ENCODE assay signal across 17 cellular contexts in genomic region chr14:100691395-100692025, GRCh38. TPM values are rescaled to one million over a fixed set of nuclear protein-coding genes. Genes with fewer than 3 reads are reported as not detected.
DNase-seq lines count a peak whose midpoint lies in the region; ATAC-seq and TF ChIP-seq lines count a peak whose summit lies in the region.
"Had no signal": no experiment of that assay in that cellular context is flagged by ENCODE, and none has a peak within 500 bp of the region (broad histone marks: within the 10 kb centered on the region; RNA-seq: fewer than 3 reads in every experiment).

No MANE protein-coding gene starts in this region.

- TF ChIP-seq CTCF in esophagus muscularis mucosa (IDR thresholded peaks at IDR 0.05) (no peak), psoas muscle (IDR thresholded peaks at IDR 0.05) (no peak)

- DNase-seq in DMS153 (lab: John Stamatoyannopoulos, UW) (peak; percentile 56), DMS153 treated with DMSO at 0.1 percent for 48 hours (lab: John Stamatoyannopoulos, UW; ENCODE audit: unreplicated experiment) (no peak), NCI-H2171 (lab: John Stamatoyannopoulos, UW) (peak; percentile 87), cerebellum (ENCODE audit: low spot score) (peak; percentile 34), trophoblast cell (no peak), hepatic stellate cell (ENCODE audit: low spot score) (no peak), esophagus muscularis mucosa (ENCODE audit: extremely low spot score) (no peak), psoas muscle (no peak)
- DNase-seq: activated T-cell treated with anti-CD3 and anti-CD28 coated beads, Interleukin-2, amount 50 U/mL, for 4 hours; amniotic stem cell; foreskin melanocyte; islet precursor cell; NCI-H526 treated with DMSO at 0.1 percent for 48 hours; small intestine had no signal

- H4K91ac ChIP-seq in trophoblast cell (ENCODE audit: low read depth, low read length), result peak overlapping the region; percentile 28

- peaks cover 16% of the 10 kb centered on the region for H3K79me1 ChIP-seq in trophoblast cell (ENCODE audit: low read length)

- H3K18ac ChIP-seq in trophoblast cell (ENCODE audit: low read length), result no peak overlapping the region

- H3K27me3 ChIP-seq in trophoblast cell (ENCODE audit: insufficient read depth, low read length) (no peaks in the 10 kb centered on the region), esophagus muscularis mucosa (peaks cover 0 to 57% (median 0%) of the 10 kb centered on the region in 4 donors), psoas muscle (ENCODE audit: insufficient read depth in 3 of 3, low read length in 2 of 3) (peaks cover 0 to 38% (median 5%) of the 10 kb centered on the region in 3 donors)

- H2BK120ac ChIP-seq in trophoblast cell (ENCODE audit: insufficient read depth, low read length, poor library complexity), result no peak overlapping the region

- no peak for TF ChIP-seq POLR2A in esophagus muscularis mucosa (IDR thresholded peaks at IDR 0.05; ENCODE audit: low read depth)

- H3K4ac ChIP-seq in trophoblast cell (ENCODE audit: low read depth, low read length), result no peak overlapping the region

- H3K36me3 ChIP-seq in trophoblast cell (ENCODE audit: control insufficient read depth in 1 of 2, insufficient read depth in 2 of 2, low read length in 2 of 2) (no peaks in the 10 kb centered on the region), esophagus muscularis mucosa (no peaks in the 10 kb centered on the region), psoas muscle (ENCODE audit: insufficient read depth in 1 of 2, low read depth in 1 of 2) (no peaks in the 10 kb centered on the region)
- H3K36me3 ChIP-seq: HAP-1 had no signal

- peaks cover 3% of the 10 kb centered on the region for H3K79me2 ChIP-seq in trophoblast cell (ENCODE audit: control insufficient read depth, insufficient read depth, low read length, poor library complexity)

- no peak overlapping the region for H2BK12ac ChIP-seq in trophoblast cell (ENCODE audit: low read length)

- H3K4me3 ChIP-seq in trophoblast cell (ENCODE audit: low read depth, low read length), result no peak overlapping the region
- H3K4me3 ChIP-seq in esophagus muscularis mucosa, result no peak overlapping the region
- no peak overlapping the region for H3K4me3 ChIP-seq in psoas muscle
- H3K4me3 ChIP-seq: dorsolateral prefrontal cortex, HAP-1 had no signal

- no peak overlapping the region for H2BK5ac ChIP-seq in trophoblast cell (ENCODE audit: low read depth, low read length, poor library complexity)

- H3K4me1 ChIP-seq in trophoblast cell (ENCODE audit: control insufficient read depth in 1 of 2, insufficient read depth in 2 of 2, low read length in 2 of 2), result peaks cover 37 to 50% of the 10 kb centered on the region in 2 experiments
- H3K4me1 ChIP-seq in esophagus muscularis mucosa, result no peaks in the 10 kb centered on the region
- H3K4me1 ChIP-seq in psoas muscle, result no peaks in the 10 kb centered on the region
- H3K4me1 ChIP-seq: HAP-1 had no signal

- no peak overlapping the region for H3K27ac ChIP-seq in trophoblast cell (ENCODE audit: low read depth, low read length)
- no peak overlapping the region for H3K27ac ChIP-seq in esophagus muscularis mucosa (replicated peaks in 1 of 4)
- no peak overlapping the region for H3K27ac ChIP-seq in psoas muscle
- H3K27ac ChIP-seq: dorsolateral prefrontal cortex had no signal

- no peak overlapping the region for H4K8ac ChIP-seq in trophoblast cell (ENCODE audit: low read depth, low read length)

- no peak overlapping the region for H2AFZ ChIP-seq in trophoblast cell (ENCODE audit: insufficient read depth, low read length, poor library complexity)

- H3K23ac ChIP-seq in trophoblast cell (ENCODE audit: low read length), result no peak overlapping the region

- H3K9me3 ChIP-seq in trophoblast cell (ENCODE audit: insufficient read depth, low read depth, low read length), result peaks cover 6% of the 10 kb centered on the region
- no peaks in the 10 kb centered on the region for H3K9me3 ChIP-seq in esophagus muscularis mucosa
- H3K9me3 ChIP-seq in psoas muscle, result no peaks in the 10 kb centered on the region
- H3K9me3 ChIP-seq: HAP-1 had no signal

- H3K4me2 ChIP-seq in trophoblast cell (ENCODE audit: low read length), result no peak overlapping the region

- no CpG with 5 or more reads among the region's 29 CpGs for WGBS in trophoblast cell (ENCODE audit: extremely low coverage, insufficient coverage, insufficient read length)
- WGBS in esophagus muscularis mucosa, result 82% methylated on average over 29 of the region's 29 CpGs
- 41 to 56% (median 53%) methylated on average over 29 of the region's 29 CpGs for WGBS in psoas muscle, 3 donors

- ATAC-seq in psoas muscle, result no peak
- ATAC-seq: activated CD4-positive, CD25-positive, alpha-beta regulatory T cell treated with anti-CD3 and anti-CD28 coated beads, Interleukin-2, amount 50 U/mL, for 24 hours; activated T-cell treated with anti-CD3 and anti-CD28 coated beads, Interleukin-2, amount 50 U/mL, for 4 hours had no signal

- no peak overlapping the region for H3K9ac ChIP-seq in trophoblast cell (ENCODE audit: low read length)

- TF ChIP-seq EP300 in esophagus muscularis mucosa (IDR thresholded peaks at IDR 0.05), result no peak

- H4K12ac ChIP-seq in trophoblast cell (ENCODE audit: low read depth, low read length), result no peak overlapping the region

- no peak overlapping the region for H3K14ac ChIP-seq in trophoblast cell (ENCODE audit: low read length)

- intact Hi-C loops in esophagus muscularis mucosa (cut with DNase I), result no loop called here
- intact Hi-C loops in psoas muscle (cut with DNase I), result no loop called here

- no peak overlapping the region for H2AK5ac ChIP-seq in trophoblast cell (ENCODE audit: low read length)

RNA-seq across cellular contexts. Expression of gene DLK1, which starts 35.2 kb away (rescaled TPM):
- total RNA-seq in cerebellum, result 0.54 TPM
- 2.7 and 4.0 TPM in 2 replicates for polyA plus RNA-seq in trophoblast cell (2013)
- under 1 TPM in 1 of 4 donors, not detected in 3; 0.33 TPM for total RNA-seq in esophagus muscularis mucosa
- 10 to 100 TPM; 12.1 to 39.9 (median 25.3) TPM for total RNA-seq in psoas muscle
- 10 to 100 TPM in 1 of 3 donors, 1 to 10 TPM in 2; 2.6 to 10.7 (median 9.2) TPM for polyA plus RNA-seq in psoas muscle

Comparison
In these comparisons a context has a peak if more than half of its experiments do, and no peak if none do; other contexts are left out.
1. DNase-seq: peak in DMS153 (single experiment), NCI-H2171 (single experiment) and cerebellum (single experiment); none in DMS153 treated with DMSO at 0.1 percent for 48 hours (single experiment), trophoblast cell (0 of 2), hepatic stellate cell (single experiment), esophagus muscularis mucosa (single experiment) and psoas muscle (0 of 2).